8 cellular contexts compared by ENCODE assay signal in the genomic region with DNA sequence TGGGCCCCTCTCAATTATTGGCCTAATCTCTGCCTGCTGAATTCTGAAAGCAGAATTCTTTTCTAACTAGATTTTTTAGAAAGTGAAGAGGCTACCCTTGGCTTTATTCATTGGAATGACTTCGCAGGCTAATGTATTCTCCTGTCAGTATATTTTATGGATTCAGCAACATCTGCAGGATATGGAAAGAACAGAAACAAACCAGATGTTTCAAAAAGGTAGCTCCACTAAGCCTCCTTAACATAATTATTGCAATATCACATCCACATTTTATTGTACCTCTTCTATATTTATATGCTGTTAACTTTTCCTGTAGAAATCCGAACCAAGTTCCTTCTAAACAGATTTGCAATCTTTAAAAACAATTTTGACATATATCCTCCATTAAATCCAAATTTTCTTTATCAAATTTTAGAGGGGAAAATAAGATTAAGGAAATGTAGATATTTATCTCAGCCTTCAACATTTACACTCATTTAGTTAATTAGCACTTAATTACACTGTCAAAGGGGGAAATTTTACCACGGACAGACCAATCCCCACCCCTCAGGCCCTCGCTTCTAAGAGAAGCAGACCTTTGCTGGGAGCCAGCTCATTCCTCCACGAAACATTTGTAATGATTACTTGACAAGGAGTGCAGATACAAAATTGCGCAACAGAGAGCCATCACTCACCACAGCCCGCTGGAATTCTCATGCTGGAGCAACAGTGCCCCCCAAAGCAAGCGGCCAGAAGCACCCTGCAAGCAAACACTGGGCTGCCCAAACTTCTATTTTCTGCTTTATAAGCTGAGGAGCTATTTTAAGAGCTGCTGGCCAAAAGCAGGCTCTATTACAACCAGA.
DNase-seq lines count a peak whose midpoint lies in the region; ATAC-seq, FAIRE-seq and TF ChIP-seq lines count a peak whose summit lies in the region.

No MANE protein-coding gene starts in this region.

- H3K27ac ChIP-seq in K562 (ENCODE audit: extremely low read depth, low read depth, low read length) = no peak overlapping the region
- H3K27ac ChIP-seq in gastrocnemius medialis = peak overlapping the region; percentile 64 to 71 (median 66)

- H3K36me3 Mint-ChIP-seq in activated CD4-positive, alpha-beta memory T cell treated with anti-CD3 and anti-CD28 coated beads for 36 hours = no peaks in the 10 kb centered on the region
- H3K36me3 Mint-ChIP-seq in activated CD4-positive, alpha-beta memory T cell treated with anti-CD3 and anti-CD28 coated beads, Interleukin-2, amount 10 ng/mL, durations not matched to agents 7 days and 5 days (ENCODE audit: low read depth) = no peaks in the 10 kb centered on the region

- BruUV-seq in K562 (replicated peaks; lab: Mats Ljungman, UMichigan) = no TSS peak

- H3K9me1 ChIP-seq in K562 (ENCODE audit: control insufficient read depth, insufficient read depth, low read length) = no peaks in the 10 kb centered on the region

- H3K27me3 ChIP-seq in K562 (ENCODE audit: control insufficient read depth in 2 of 2, insufficient read depth in 2 of 2, low read length in 2 of 2) = no peaks in the 10 kb centered on the region
- H3K27me3 ChIP-seq in gastrocnemius medialis = no peaks in the 10 kb centered on the region

- H3K4me3 ChIP-seq in K562 (no peak overlapping the region), gastrocnemius medialis (no peak overlapping the region)

- in situ Hi-C loops in K562 (cut with MboI) = no loop called here
- in situ Hi-C loops in gastrocnemius medialis (cut with MboI; ENCODE audit: low sequenced_read_pairs in 4 of 4) = no loop called here

- H3K36me3 ChIP-seq in K562 (ENCODE audit: control insufficient read depth, insufficient read depth, low read length) (no peaks in the 10 kb centered on the region), gastrocnemius medialis (no peaks in the 10 kb centered on the region)

- WGBS in K562 (ENCODE audit: insufficient coverage, low coverage, missing lambda C conversion rate) = 0% methylated on average over 8 of the region's 8 CpGs

- intact Hi-C loops in activated CD4-positive, alpha-beta memory T cell treated with anti-CD3 and anti-CD28 coated beads for 36 hours (cut with micrococcal nuclease) = no loop called here
- intact Hi-C loops in K562 (cut with micrococcal nuclease) = loop anchor here (10.0 kb wide), 1 partner anchor 1076 kb away; no protein-coding TSS in a partner anchor
- intact Hi-C loops in gastrocnemius medialis (cut with DNase I; ENCODE audit: low total_unique reads) = loop anchor here (1.0 to 2.0 kb wide), 3 partner anchors 186 to 1221 kb away; partner anchors contain the start of gene MEIS1

- no peak overlapping the region for H3K9ac ChIP-seq in K562 (ENCODE audit: insufficient read depth in 1 of 2, low read depth in 2 of 2, low read length in 2 of 2)

- peaks cover 10% of the 10 kb centered on the region for H3K9me3 Mint-ChIP-seq in activated CD4-positive, alpha-beta memory T cell treated with anti-CD3 and anti-CD28 coated beads for 36 hours
- H3K9me3 Mint-ChIP-seq in activated CD4-positive, alpha-beta memory T cell treated with anti-CD3 and anti-CD28 coated beads, Interleukin-2, amount 10 ng/mL, durations not matched to agents 7 days and 5 days = peaks cover 11% of the 10 kb centered on the region

- H3K27me3 Mint-ChIP-seq in activated CD4-positive, alpha-beta memory T cell treated with anti-CD3 and anti-CD28 coated beads for 36 hours = peaks cover 2% of the 10 kb centered on the region
- H3K27me3 Mint-ChIP-seq in activated CD4-positive, alpha-beta memory T cell treated with anti-CD3 and anti-CD28 coated beads, Interleukin-2, amount 10 ng/mL, durations not matched to agents 7 days and 5 days = no peaks in the 10 kb centered on the region

- no peak for TF ChIP-seq EP300 in K562 (IDR thresholded peaks at IDR 0.05; ENCODE audit: low read length)

- CTCF ChIA-PET in activated CD4-positive, alpha-beta memory T cell treated with anti-CD3 and anti-CD28 coated beads for 36 hours (lab: Charles Lee) = no interaction called here
- CTCF ChIA-PET in activated CD4-positive, alpha-beta memory T cell treated with anti-CD3 and anti-CD28 coated beads, Interleukin-2, amount 10 ng/mL, durations not matched to agents 7 days and 5 days (lab: Charles Lee) = no interaction called here
- CTCF ChIA-PET in K562 (lab: Yijun Ruan, JAX; ENCODE audit: low intra/inter-chr PET ratio) = interaction anchor here (0.7 kb wide), 1 partner anchor 148 kb away, joined by 3 read pairs; no protein-coding TSS in a partner anchor

- TF ChIP-seq CTCF in K562 (IDR thresholded peaks at IDR 0.05 in 2 of 3, conservative IDR thresholded peaks at IDR 0.05 in 1 of 3; ENCODE audit: insufficient read depth in 2 of 3, low read depth in 1 of 3, low read length in 3 of 3) (peak; percentile 39 to 49 (median 47); a peak in 5 of 6 replicates), gastrocnemius medialis (IDR thresholded peaks at IDR 0.05 in 4 of 5, conservative IDR thresholded peaks at IDR 0.05 in 1 of 5) (peak; percentile 42 to 74 (median 53))

- FAIRE-seq in K562 (lab: Jason Lieb, UNC) = peak; percentile 19

- POLR2A ChIA-PET in activated CD4-positive, alpha-beta memory T cell treated with anti-CD3 and anti-CD28 coated beads for 36 hours (lab: Charles Lee) = no interaction called here
- POLR2A ChIA-PET in activated CD4-positive, alpha-beta memory T cell treated with anti-CD3 and anti-CD28 coated beads, Interleukin-2, amount 10 ng/mL, durations not matched to agents 7 days and 5 days (lab: Charles Lee) = no interaction called here
- POLR2A ChIA-PET in K562 (lab: Yijun Ruan, JAX) = no interaction called here

- H3K79me2 ChIP-seq in K562 (ENCODE audit: control insufficient read depth, insufficient read depth, low read length) = no peaks in the 10 kb centered on the region

- H2AFZ ChIP-seq in K562 (ENCODE audit: low read depth, low read length) = no peak overlapping the region

- peak; percentile 34 to 49; a peak in 3 of 4 replicates for TF ChIP-seq RAD21 in K562 (CRISPR knock-in tag; conservative IDR thresholded peaks at IDR 0.05 in 1 of 2, IDR thresholded peaks at IDR 0.05 in 1 of 2)

- no peak overlapping the region for H3K4me3 Mint-ChIP-seq in activated CD4-positive, alpha-beta memory T cell treated with anti-CD3 and anti-CD28 coated beads for 36 hours
- no peak overlapping the region for H3K4me3 Mint-ChIP-seq in activated CD4-positive, alpha-beta memory T cell treated with anti-CD3 and anti-CD28 coated beads, Interleukin-2, amount 10 ng/mL, durations not matched to agents 7 days and 5 days

- H3K9me3 ChIP-seq in K562 (replicated peaks; ENCODE audit: control insufficient read depth, insufficient read depth, low read depth, low read length) (no peaks in the 10 kb centered on the region), gastrocnemius medialis (no peaks in the 10 kb centered on the region)

- peak; percentile 10 for DNase-seq in activated CD4-positive, alpha-beta memory T cell treated with anti-CD3 and anti-CD28 coated beads for 36 hours
- DNase-seq in activated CD4-positive, alpha-beta memory T cell treated with anti-CD3 and anti-CD28 coated beads, Interleukin-2, amount 10 ng/mL, durations not matched to agents 7 days and 5 days = no peak
- DNase-seq in NCI-H226 = peak; percentile 75
- DNase-seq in K562 (ENCODE audit: extremely low read depth in 1 of 4, low spot score in 3 of 4) = peak; percentile 13 to 37 (median 24)
- peak; percentile 16 for DNase-seq in iPS DF 4.7 (ENCODE audit: extremely low read depth, low spot score)
- peak; percentile 74 to 83 for DNase-seq in gastrocnemius medialis
- no peak for DNase-seq in activated gamma-delta T cell treated with Interleukin-2 at 50 U/mL for 16 hours

- H4K20me1 ChIP-seq in K562 (replicated peaks; ENCODE audit: control insufficient read depth, insufficient read depth, low read length) = no peaks in the 10 kb centered on the region

- no peak overlapping the region for H3K27ac Mint-ChIP-seq in activated CD4-positive, alpha-beta memory T cell treated with anti-CD3 and anti-CD28 coated beads for 36 hours
- no peak overlapping the region for H3K27ac Mint-ChIP-seq in activated CD4-positive, alpha-beta memory T cell treated with anti-CD3 and anti-CD28 coated beads, Interleukin-2, amount 10 ng/mL, durations not matched to agents 7 days and 5 days

- no peak for TF ChIP-seq POLR2A in K562 (conservative IDR thresholded peaks at IDR 0.05)
- TF ChIP-seq POLR2A in gastrocnemius medialis (IDR thresholded peaks at IDR 0.05) = no peak

- H3K4me2 ChIP-seq in K562 (ENCODE audit: insufficient read depth, low read length) = no peak overlapping the region

- ATAC-seq in K562 (peak; percentile 65), gastrocnemius medialis (peak; percentile 84 to 86), GM21447 (IDR thresholded peaks at IDR 0.05; ENCODE audit: unreplicated experiment) (no peak)

- H3K4me1 Mint-ChIP-seq in activated CD4-positive, alpha-beta memory T cell treated with anti-CD3 and anti-CD28 coated beads for 36 hours (ENCODE audit: low read depth) = no peaks in the 10 kb centered on the region
- no peaks in the 10 kb centered on the region for H3K4me1 Mint-ChIP-seq in activated CD4-positive, alpha-beta memory T cell treated with anti-CD3 and anti-CD28 coated beads, Interleukin-2, amount 10 ng/mL, durations not matched to agents 7 days and 5 days

- H3K4me1 ChIP-seq in K562 (replicated peaks in 1 of 2; ENCODE audit: control insufficient read depth in 2 of 2, insufficient read depth in 2 of 2, low read length in 2 of 2) = no peaks in the 10 kb centered on the region
- H3K4me1 ChIP-seq in gastrocnemius medialis = peaks cover 25 to 26% of the 10 kb centered on the region in 2 donors

TF ChIP-seq in K562, 482 proteins besides CTCF, POLR2A, EP300 and RAD21 (continues in another document):
- no peak for TF ChIP-seq MTA1 (IDR thresholded peaks at IDR 0.05; ENCODE audit: borderline replicate concordance)
- TF ChIP-seq CBX5 (IDR thresholded peaks at IDR 0.05; ENCODE audit: borderline replicate concordance, low read depth) = no peak
- TF ChIP-seq ZNF551 (CRISPR knock-in tag; IDR thresholded peaks at IDR 0.05) = no peak
- no peak for TF ChIP-seq FOS (IDR thresholded peaks at IDR 0.05; ENCODE audit: extremely low read depth, insufficient read length)
- no peak for TF ChIP-seq MCM2 (IDR thresholded peaks at IDR 0.05; ENCODE audit: low read depth)
- TF ChIP-seq, protein P1, sequence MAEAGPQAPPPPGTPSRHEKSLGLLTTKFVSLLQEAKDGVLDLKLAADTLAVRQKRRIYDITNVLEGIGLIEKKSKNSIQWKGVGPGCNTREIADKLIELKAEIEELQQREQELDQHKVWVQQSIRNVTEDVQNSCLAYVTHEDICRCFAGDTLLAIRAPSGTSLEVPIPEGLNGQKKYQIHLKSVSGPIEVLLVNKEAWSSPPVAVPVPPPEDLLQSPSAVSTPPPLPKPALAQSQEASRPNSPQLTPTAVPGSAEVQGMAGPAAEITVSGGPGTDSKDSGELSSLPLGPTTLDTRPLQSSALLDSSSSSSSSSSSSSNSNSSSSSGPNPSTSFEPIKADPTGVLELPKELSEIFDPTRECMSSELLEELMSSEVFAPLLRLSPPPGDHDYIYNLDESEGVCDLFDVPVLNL (CRISPR knock-in tag; IDR thresholded peaks at IDR 0.05; ENCODE audit: low read depth) = no peak
- TF ChIP-seq ZNF766 (CRISPR knock-in tag; conservative IDR thresholded peaks at IDR 0.05) = no peak
- TF ChIP-seq ZNF717 (CRISPR knock-in tag; IDR thresholded peaks at IDR 0.05) = no peak
- no peak for TF ChIP-seq NCOA4 (IDR thresholded peaks at IDR 0.05; ENCODE audit: partially characterized antibody)
- no peak for TF ChIP-seq TEAD1 (CRISPR knock-in tag; IDR thresholded peaks at IDR 0.05)

Comparison
In these comparisons a context has a peak if more than half of its experiments do, and no peak if none do; other contexts are left out.
1. DNase-seq: peak in activated CD4-positive, alpha-beta memory T cell treated with anti-CD3 and anti-CD28 coated beads for 36 hours (single experiment), NCI-H226 (single experiment), K562 (4 of 4), iPS DF 4.7 (single experiment) and gastrocnemius medialis (2 of 2); none in activated CD4-positive, alpha-beta memory T cell treated with anti-CD3 and anti-CD28 coated beads, Interleukin-2, amount 10 ng/mL, durations not matched to agents 7 days and 5 days (single experiment) and activated gamma-delta T cell treated with Interleukin-2 at 50 U/mL for 16 hours (single experiment).